In the genomic region with DNA sequence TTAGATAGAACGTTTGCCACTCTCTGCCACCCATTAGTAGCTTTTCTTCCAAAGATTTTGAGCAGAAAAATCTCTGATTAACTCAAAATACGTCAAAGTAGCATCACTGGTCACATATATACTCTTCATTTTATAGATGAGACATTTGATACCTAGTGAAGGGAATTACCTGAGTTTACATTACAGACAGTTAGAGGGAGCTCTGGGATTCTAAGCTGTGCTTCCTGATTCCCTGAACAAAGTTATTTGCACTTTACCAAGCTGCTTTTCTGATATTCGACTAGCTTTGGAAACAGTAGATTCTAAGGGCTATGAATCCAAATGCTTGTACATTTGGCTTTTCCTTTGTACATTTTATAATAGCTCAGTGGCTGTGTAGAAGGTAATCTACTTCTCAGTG, we compare ENCODE assay signal across 2 cellular contexts.
TF ChIP-seq lines count a peak whose summit lies in the region.

No MANE protein-coding gene starts in this region.

TF ChIP-seq in IMR-90, 13 proteins besides CTCF, POLR2A, EP300 and RAD21 (continued from another document):
- no peak for TF ChIP-seq MAZ (IDR thresholded peaks at IDR 0.05; ENCODE audit: borderline replicate concordance, low read depth, low read length)
- TF ChIP-seq CEBPB (IDR thresholded peaks at IDR 0.05; ENCODE audit: low read depth, low read length) = no peak
- no peak for TF ChIP-seq MXI1 (IDR thresholded peaks at IDR 0.05; ENCODE audit: borderline replicate concordance, low read depth, low read length)
- TF ChIP-seq, protein P1, sequence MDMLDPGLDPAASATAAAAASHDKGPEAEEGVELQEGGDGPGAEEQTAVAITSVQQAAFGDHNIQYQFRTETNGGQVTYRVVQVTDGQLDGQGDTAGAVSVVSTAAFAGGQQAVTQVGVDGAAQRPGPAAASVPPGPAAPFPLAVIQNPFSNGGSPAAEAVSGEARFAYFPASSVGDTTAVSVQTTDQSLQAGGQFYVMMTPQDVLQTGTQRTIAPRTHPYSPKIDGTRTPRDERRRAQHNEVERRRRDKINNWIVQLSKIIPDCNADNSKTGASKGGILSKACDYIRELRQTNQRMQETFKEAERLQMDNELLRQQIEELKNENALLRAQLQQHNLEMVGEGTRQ (IDR thresholded peaks at IDR 0.05; ENCODE audit: low read depth, low read length) = no peak
- no peak for TF ChIP-seq MAFK (IDR thresholded peaks at IDR 0.05; ENCODE audit: low read depth, low read length)
- TF ChIP-seq RCOR1 (IDR thresholded peaks at IDR 0.05; ENCODE audit: insufficient replicate concordance, low read length) = no peak
- TF ChIP-seq RFX5 (IDR thresholded peaks at IDR 0.05; ENCODE audit: low read depth, low read length) = no peak
- TF ChIP-seq, protein P2, sequence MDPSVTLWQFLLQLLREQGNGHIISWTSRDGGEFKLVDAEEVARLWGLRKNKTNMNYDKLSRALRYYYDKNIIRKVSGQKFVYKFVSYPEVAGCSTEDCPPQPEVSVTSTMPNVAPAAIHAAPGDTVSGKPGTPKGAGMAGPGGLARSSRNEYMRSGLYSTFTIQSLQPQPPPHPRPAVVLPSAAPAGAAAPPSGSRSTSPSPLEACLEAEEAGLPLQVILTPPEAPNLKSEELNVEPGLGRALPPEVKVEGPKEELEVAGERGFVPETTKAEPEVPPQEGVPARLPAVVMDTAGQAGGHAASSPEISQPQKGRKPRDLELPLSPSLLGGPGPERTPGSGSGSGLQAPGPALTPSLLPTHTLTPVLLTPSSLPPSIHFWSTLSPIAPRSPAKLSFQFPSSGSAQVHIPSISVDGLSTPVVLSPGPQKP (IDR thresholded peaks at IDR 0.05; ENCODE audit: borderline replicate concordance, low read depth, low read length) = no peak
- TF ChIP-seq SMC3 (IDR thresholded peaks at IDR 0.05; ENCODE audit: low read depth, low read length) = no peak
- no peak for TF ChIP-seq BHLHE40 (IDR thresholded peaks at IDR 0.05; ENCODE audit: low read depth, low read length)

TF ChIP-seq in WTC11, 78 proteins besides CTCF, POLR2A, EP300 and RAD21:
- TF ChIP-seq, protein P3, sequence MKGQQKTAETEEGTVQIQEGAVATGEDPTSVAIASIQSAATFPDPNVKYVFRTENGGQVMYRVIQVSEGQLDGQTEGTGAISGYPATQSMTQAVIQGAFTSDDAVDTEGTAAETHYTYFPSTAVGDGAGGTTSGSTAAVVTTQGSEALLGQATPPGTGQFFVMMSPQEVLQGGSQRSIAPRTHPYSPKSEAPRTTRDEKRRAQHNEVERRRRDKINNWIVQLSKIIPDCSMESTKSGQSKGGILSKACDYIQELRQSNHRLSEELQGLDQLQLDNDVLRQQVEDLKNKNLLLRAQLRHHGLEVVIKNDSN (CRISPR knock-in tag; IDR thresholded peaks at IDR 0.05) = no peak
- TF ChIP-seq SP1 (CRISPR knock-in tag; conservative IDR thresholded peaks at IDR 0.05) (no peak), TEAD4 (CRISPR knock-in tag; IDR thresholded peaks at IDR 0.05) (no peak), ETV6 (CRISPR knock-in tag; IDR thresholded peaks at IDR 0.05) (no peak), JUN (CRISPR knock-in tag; IDR thresholded peaks at IDR 0.05) (no peak), TEAD1 (CRISPR knock-in tag; IDR thresholded peaks at IDR 0.05) (no peak)
- TF ChIP-seq, protein P4, sequence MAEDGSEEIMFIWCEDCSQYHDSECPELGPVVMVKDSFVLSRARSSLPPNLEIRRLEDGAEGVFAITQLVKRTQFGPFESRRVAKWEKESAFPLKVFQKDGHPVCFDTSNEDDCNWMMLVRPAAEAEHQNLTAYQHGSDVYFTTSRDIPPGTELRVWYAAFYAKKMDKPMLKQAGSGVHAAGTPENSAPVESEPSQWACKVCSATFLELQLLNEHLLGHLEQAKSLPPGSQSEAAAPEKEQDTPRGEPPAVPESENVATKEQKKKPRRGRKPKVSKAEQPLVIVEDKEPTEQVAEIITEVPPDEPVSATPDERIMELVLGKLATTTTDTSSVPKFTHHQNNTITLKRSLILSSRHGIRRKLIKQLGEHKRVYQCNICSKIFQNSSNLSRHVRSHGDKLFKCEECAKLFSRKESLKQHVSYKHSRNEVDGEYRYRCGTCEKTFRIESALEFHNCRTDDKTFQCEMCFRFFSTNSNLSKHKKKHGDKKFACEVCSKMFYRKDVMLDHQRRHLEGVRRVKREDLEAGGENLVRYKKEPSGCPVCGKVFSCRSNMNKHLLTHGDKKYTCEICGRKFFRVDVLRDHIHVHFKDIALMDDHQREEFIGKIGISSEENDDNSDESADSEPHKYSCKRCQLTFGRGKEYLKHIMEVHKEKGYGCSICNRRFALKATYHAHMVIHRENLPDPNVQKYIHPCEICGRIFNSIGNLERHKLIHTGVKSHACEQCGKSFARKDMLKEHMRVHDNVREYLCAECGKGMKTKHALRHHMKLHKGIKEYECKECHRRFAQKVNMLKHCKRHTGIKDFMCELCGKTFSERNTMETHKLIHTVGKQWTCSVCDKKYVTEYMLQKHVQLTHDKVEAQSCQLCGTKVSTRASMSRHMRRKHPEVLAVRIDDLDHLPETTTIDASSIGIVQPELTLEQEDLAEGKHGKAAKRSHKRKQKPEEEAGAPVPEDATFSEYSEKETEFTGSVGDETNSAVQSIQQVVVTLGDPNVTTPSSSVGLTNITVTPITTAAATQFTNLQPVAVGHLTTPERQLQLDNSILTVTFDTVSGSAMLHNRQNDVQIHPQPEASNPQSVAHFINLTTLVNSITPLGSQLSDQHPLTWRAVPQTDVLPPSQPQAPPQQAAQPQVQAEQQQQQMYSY (CRISPR knock-in tag; IDR thresholded peaks at IDR 0.05) = no peak
- TF ChIP-seq, protein P5, sequence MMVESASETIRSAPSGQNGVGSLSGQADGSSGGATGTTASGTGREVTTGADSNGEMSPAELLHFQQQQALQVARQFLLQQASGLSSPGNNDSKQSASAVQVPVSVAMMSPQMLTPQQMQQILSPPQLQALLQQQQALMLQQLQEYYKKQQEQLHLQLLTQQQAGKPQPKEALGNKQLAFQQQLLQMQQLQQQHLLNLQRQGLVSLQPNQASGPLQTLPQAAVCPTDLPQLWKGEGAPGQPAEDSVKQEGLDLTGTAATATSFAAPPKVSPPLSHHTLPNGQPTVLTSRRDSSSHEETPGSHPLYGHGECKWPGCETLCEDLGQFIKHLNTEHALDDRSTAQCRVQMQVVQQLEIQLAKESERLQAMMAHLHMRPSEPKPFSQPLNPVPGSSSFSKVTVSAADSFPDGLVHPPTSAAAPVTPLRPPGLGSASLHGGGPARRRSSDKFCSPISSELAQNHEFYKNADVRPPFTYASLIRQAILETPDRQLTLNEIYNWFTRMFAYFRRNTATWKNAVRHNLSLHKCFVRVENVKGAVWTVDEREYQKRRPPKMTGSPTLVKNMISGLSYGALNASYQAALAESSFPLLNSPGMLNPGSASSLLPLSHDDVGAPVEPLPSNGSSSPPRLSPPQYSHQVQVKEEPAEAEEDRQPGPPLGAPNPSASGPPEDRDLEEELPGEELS (CRISPR knock-in tag; IDR thresholded peaks at IDR 0.05) = no peak
- TF ChIP-seq, protein P6, sequence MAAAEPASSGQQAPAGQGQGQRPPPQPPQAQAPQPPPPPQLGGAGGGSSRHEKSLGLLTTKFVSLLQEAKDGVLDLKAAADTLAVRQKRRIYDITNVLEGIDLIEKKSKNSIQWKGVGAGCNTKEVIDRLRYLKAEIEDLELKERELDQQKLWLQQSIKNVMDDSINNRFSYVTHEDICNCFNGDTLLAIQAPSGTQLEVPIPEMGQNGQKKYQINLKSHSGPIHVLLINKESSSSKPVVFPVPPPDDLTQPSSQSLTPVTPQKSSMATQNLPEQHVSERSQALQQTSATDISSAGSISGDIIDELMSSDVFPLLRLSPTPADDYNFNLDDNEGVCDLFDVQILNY (CRISPR knock-in tag; IDR thresholded peaks at IDR 0.05) = no peak
- TF ChIP-seq, protein P7, sequence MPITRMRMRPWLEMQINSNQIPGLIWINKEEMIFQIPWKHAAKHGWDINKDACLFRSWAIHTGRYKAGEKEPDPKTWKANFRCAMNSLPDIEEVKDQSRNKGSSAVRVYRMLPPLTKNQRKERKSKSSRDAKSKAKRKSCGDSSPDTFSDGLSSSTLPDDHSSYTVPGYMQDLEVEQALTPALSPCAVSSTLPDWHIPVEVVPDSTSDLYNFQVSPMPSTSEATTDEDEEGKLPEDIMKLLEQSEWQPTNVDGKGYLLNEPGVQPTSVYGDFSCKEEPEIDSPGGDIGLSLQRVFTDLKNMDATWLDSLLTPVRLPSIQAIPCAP (CRISPR knock-in tag; IDR thresholded peaks at IDR 0.05) = no peak
- TF ChIP-seq, protein P8, sequence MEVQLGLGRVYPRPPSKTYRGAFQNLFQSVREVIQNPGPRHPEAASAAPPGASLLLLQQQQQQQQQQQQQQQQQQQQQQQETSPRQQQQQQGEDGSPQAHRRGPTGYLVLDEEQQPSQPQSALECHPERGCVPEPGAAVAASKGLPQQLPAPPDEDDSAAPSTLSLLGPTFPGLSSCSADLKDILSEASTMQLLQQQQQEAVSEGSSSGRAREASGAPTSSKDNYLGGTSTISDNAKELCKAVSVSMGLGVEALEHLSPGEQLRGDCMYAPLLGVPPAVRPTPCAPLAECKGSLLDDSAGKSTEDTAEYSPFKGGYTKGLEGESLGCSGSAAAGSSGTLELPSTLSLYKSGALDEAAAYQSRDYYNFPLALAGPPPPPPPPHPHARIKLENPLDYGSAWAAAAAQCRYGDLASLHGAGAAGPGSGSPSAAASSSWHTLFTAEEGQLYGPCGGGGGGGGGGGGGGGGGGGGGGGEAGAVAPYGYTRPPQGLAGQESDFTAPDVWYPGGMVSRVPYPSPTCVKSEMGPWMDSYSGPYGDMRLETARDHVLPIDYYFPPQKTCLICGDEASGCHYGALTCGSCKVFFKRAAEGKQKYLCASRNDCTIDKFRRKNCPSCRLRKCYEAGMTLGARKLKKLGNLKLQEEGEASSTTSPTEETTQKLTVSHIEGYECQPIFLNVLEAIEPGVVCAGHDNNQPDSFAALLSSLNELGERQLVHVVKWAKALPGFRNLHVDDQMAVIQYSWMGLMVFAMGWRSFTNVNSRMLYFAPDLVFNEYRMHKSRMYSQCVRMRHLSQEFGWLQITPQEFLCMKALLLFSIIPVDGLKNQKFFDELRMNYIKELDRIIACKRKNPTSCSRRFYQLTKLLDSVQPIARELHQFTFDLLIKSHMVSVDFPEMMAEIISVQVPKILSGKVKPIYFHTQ (CRISPR knock-in tag; IDR thresholded peaks at IDR 0.05) = no peak
